24 cellular contexts compared by ENCODE assay signal in the genomic region with DNA sequence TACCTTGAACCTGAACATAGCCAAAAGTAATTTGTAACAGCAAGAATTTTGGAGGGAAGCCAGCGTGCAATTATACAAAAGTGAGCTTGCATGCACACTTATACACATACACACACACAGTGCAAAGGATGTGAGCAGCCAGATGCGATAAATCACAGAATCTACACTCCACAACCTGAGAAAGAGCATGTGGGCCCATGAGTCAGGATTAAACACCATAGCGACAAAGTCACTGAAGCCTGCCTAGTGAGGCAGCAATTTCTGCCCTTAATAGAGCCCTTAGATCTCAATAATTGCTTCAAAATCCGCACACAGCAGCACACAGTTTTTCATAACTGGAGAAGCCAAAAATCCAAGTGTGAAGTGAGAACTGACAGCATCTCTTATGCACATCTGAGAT.
"Had no signal": no experiment of that assay in that cellular context is flagged by ENCODE, and none has a peak within 500 bp of the region (broad histone marks: within the 10 kb centered on the region; RNA-seq: fewer than 3 reads in every experiment).

No MANE protein-coding gene starts in this region.

- H3K36me3 ChIP-seq: gastrocnemius medialis, heart right ventricle, prostate gland, spleen, tibial artery, upper lobe of right lung had no signal

- H3K9ac ChIP-seq: parathyroid adenoma had no signal

- H3K4me1 ChIP-seq: gastrocnemius medialis, heart right ventricle, parathyroid adenoma, prostate gland, spleen, tibial artery, upper lobe of right lung had no signal

- H3K27ac ChIP-seq: dorsolateral prefrontal cortex, gastrocnemius medialis, heart right ventricle, parathyroid adenoma, prostate gland, spleen, tibial artery, upper lobe of right lung had no signal

- DNase-seq: cortex of kidney; dorsolateral prefrontal cortex; effector CD8-positive, alpha-beta T cell; gastrocnemius medialis; heart right ventricle; islet precursor cell; left cardiac atrium; left ventricle myocardium superior; mesenchymal stem cell; midbrain; retina; spleen; stimulated activated CD4-positive, alpha-beta T cell treated with anti-CD3 and anti-CD28 coated beads, Interleukin-15, amount 100 ng/mL, for 24 hours; stimulated activated CD4-positive, alpha-beta T cell treated with anti-CD3 and anti-CD28 coated beads, Interleukin-1b, Interleukin-23, amount 100 ng/mL, for 48 hours; stimulated activated CD4-positive, alpha-beta T cell treated with anti-CD3 and anti-CD28 coated beads, Interleukin-4, amount 100 ng/mL, for 24 hours; tibial artery; upper lobe of right lung had no signal

- H3K4me3 ChIP-seq: dorsolateral prefrontal cortex, gastrocnemius medialis, heart right ventricle, lung, prostate gland, spleen, tibial artery, upper lobe of right lung had no signal

- H3K27me3 ChIP-seq: gastrocnemius medialis, heart right ventricle, spleen, tibial artery, upper lobe of right lung had no signal

- H3K9me3 ChIP-seq: gastrocnemius medialis, heart right ventricle, prostate gland, spleen, tibial artery, upper lobe of right lung had no signal

- ATAC-seq: esophagus mucosa; gastrocnemius medialis; heart right ventricle; left cardiac atrium; left ventricle myocardium superior; natural killer cell treated with Interleukin-12 subunit alpha and Interleukin-12 subunit beta and Interleukin-15 and Interleukin-18, amount 100 ng/mL, for 72 hours; sciatic nerve; stimulated activated memory B cell treated with anti-CD40 and anti-IgM and Interleukin-4, amounts not matched to agents 10 μg/mL and 1 μg/mL and 100 μg/mL, for 72 hours; upper lobe of right lung had no signal

- H2AFZ ChIP-seq: parathyroid adenoma had no signal
